In genomic region chr16:87922250-87922871, GRCh38 we compare ENCODE assay signal across 1 cellular context.
TF ChIP-seq lines count a peak whose summit lies in the region.

No MANE protein-coding gene starts in this region.

TF ChIP-seq in liver, 16 proteins besides CTCF, POLR2A, EP300 and RAD21 (continued from another document):
- TF ChIP-seq NR2F2 (IDR thresholded peaks at IDR 0.05) (peak; percentile 80), SP1 (IDR thresholded peaks at IDR 0.05) (peak; percentile 21), YY1 (IDR thresholded peaks at IDR 0.05) (peak; percentile 39)
TF ChIP-seq in liver: peak in this region for 5.
